19 cellular contexts compared by ENCODE assay signal in the genomic region with DNA sequence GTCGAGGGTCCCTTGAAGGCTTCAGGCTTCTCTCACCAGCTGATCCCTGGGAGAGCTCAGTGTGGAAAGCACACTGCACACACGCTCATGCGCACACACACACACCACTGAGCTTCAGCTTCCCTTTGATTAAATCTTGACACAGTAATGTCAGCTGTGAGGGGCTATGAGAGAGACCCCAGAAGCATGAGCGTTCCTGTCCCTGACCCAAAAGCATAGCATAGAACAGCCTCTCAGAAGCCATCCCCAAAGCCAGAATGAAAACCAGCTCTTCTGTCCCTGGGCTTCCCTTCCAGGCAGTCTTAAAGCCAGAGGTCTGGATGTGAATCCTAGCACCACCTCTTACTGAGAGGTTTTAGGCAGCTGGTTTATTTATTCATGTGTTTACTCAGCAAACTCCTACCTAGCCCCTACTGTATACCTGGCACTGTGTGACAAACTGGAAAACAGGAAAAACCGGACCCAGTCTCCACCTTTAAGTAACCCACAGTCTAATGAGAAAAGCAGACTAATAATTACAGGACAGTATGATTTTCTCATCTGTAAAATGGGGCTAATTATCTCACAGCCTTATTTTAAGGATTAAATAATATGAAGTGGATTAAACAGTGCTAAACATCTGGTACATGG.
"Had no signal": no experiment of that assay in that cellular context is flagged by ENCODE, and none has a peak within 500 bp of the region (broad histone marks: within the 10 kb centered on the region; RNA-seq: fewer than 3 reads in every experiment).

No MANE protein-coding gene starts in this region.

- H3K27me3 ChIP-seq: ascending aorta, breast epithelium, right lobe of liver, suprapubic skin had no signal

- H3K27ac ChIP-seq: breast epithelium, psoas muscle, right lobe of liver, suprapubic skin had no signal

- ATAC-seq: activated CD4-positive, CD25-positive, alpha-beta regulatory T cell treated with anti-CD3 and anti-CD28 coated beads, Interleukin-2, amount 50 U/mL, for 24 hours; activated T-cell treated with anti-CD3 and anti-CD28 coated beads, Interleukin-2, amount 50 U/mL, for 4 hours; mucosa of descending colon; psoas muscle; right lobe of liver; stimulated activated naive CD8-positive, alpha-beta T cell treated with anti-CD3 and anti-CD28 coated beads, Interleukin-15, amount 100 ng/mL, for 72 hours had no signal

- H3K4me3 ChIP-seq: breast epithelium, mucosa of descending colon, psoas muscle, right lobe of liver, suprapubic skin had no signal

- H3K36me3 ChIP-seq: ascending aorta, breast epithelium, right lobe of liver, suprapubic skin had no signal

- H3K4me1 ChIP-seq: breast epithelium, psoas muscle, right lobe of liver had no signal

- DNase-seq: activated CD4-positive, alpha-beta T cell treated with anti-CD3 and anti-CD28 coated beads, Interleukin-2, amount 50 U/mL, for 1 hour; activated CD8-positive, alpha-beta memory T cell treated with anti-CD3 and anti-CD28 coated beads, Interleukin-2, amount 50 U/mL, for 4 hours; activated T-cell treated with anti-CD3 and anti-CD28 coated beads, Interleukin-2, amount 50 U/mL, for 4 hours; cerebellar nuclear complex; effector CD8-positive, alpha-beta T cell; immature natural killer cell; mesenchymal stem cell; mucosa of descending colon; naive B cell; psoas muscle; right lobe of liver; small intestine; stimulated activated CD4-positive, alpha-beta T cell treated with anti-CD3 and anti-CD28 coated beads, Interleukin-15, amount 100 ng/mL, for 24 hours; stimulated activated CD4-positive, alpha-beta T cell treated with anti-CD3 and anti-CD28 coated beads, Interleukin-2, amount 100 ng/mL, for 48 hours; stimulated activated naive CD8-positive, alpha-beta T cell treated with anti-CD3 and anti-CD28 coated beads, Interleukin-15, amount 100 ng/mL, for 72 hours had no signal

- H3K9me3 ChIP-seq: ascending aorta, breast epithelium, mucosa of descending colon, psoas muscle, right lobe of liver, suprapubic skin had no signal
